8 cellular contexts compared by ENCODE assay signal in the genomic region with DNA sequence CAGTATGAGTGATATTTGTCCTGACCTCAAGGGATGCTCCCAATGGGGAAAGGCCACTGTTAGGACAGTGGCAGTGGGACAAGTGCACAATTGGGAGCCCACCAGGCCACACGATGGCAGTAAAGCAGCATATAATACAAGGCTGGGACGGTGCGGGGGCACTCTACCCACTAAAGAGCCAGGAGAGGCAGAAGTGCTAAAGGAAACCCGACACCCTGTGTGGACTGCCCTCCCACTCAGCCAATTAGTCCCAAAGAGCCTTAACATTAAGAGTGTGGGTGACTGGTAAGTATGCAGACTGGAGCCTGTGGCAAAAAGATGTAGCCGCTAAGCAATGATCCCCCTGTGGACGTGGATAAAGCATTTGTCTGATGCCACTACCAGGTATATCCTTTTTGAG. TPM values are rescaled to one million over a fixed set of nuclear protein-coding genes. Genes with fewer than 3 reads are reported as not detected.
DNase-seq lines count a peak whose midpoint lies in the region; ATAC-seq lines count a peak whose summit lies in the region.

No MANE protein-coding gene starts in this region.

- peaks cover 3% of the 10 kb centered on the region for H3K27me3 Mint-ChIP-seq in CD4-positive, CD25-positive, alpha-beta regulatory T cell
- H3K27me3 Mint-ChIP-seq in T-cell, result peaks cover 0 to 10% of the 10 kb centered on the region in 2 donors

- H3K9me3 Mint-ChIP-seq in CD4-positive, CD25-positive, alpha-beta regulatory T cell, result no peaks in the 10 kb centered on the region
- no peaks in the 10 kb centered on the region for H3K9me3 Mint-ChIP-seq in T-cell

- peaks cover 0 to 6% (median 0%) of the 10 kb centered on the region in 4 donors for H3K4me1 Mint-ChIP-seq in CD4-positive, CD25-positive, alpha-beta regulatory T cell
- H3K4me1 Mint-ChIP-seq in T-cell, result peaks cover 0 to 6% (median 4%) of the 10 kb centered on the region in 3 donors

- CTCF ChIA-PET in T-cell (lab: Charles Lee), result interaction anchor here in 1 of 2 donors (1.5 kb wide), 1 partner anchor 22 kb away, joined by 4 read pairs; no protein-coding TSS in a partner anchor

- peak; percentile 69 for ATAC-seq in CD4-positive, CD25-positive, alpha-beta regulatory T cell (ENCODE audit: low read depth in 2 of 2)
- ATAC-seq in GM21423 (IDR thresholded peaks at IDR 0.05; ENCODE audit: unreplicated experiment) (peak; percentile 85), T-cell (replicated peaks in 1 of 4) (peak; percentile 73 to 91 (median 82)), GM19023 (IDR thresholded peaks at IDR 0.05; ENCODE audit: unreplicated experiment) (no peak)

- DNase-seq in CD4-positive, CD25-positive, alpha-beta regulatory T cell, result peak; percentile 23 to 61 (median 44)
- DNase-seq in NCI-H1105 (lab: John Stamatoyannopoulos, UW) (peak; percentile 55), T-cell (peak in 33 of 34 experiments; percentile 15 to 56 (median 41)), anterior cingulate cortex (lab: John Stamatoyannopoulos, UW) (peak in 56 of 58 donors; percentile 5 to 83 (median 60)), hypothalamus (lab: John Stamatoyannopoulos, UW) (peak in 44 of 51 donors; percentile 13 to 87 (median 61))

- H3K4me1 ChIP-seq in CD4-positive, CD25-positive, alpha-beta regulatory T cell (ENCODE audit: control insufficient read depth, insufficient read depth, low read length, poor library complexity, severe bottlenecking), result no peaks in the 10 kb centered on the region
- H3K4me1 ChIP-seq in skeletal muscle tissue (ENCODE audit: control insufficient read depth in 3 of 3, insufficient read depth in 3 of 3, low read length in 3 of 3), result peaks cover 0 to 9% (median 3%) of the 10 kb centered on the region in 3 donors

- no peak overlapping the region for H3K9ac ChIP-seq in skeletal muscle tissue (ENCODE audit: low read depth in 1 of 3, low read length in 3 of 3)

- no peaks in the 10 kb centered on the region for H3K9me3 ChIP-seq in CD4-positive, CD25-positive, alpha-beta regulatory T cell (ENCODE audit: control insufficient read depth in 2 of 2, low read length in 2 of 2)
- H3K9me3 ChIP-seq in skeletal muscle tissue (ENCODE audit: control insufficient read depth in 3 of 3, low read length in 3 of 3), result no peaks in the 10 kb centered on the region

- no peak overlapping the region for H3K4me3 Mint-ChIP-seq in CD4-positive, CD25-positive, alpha-beta regulatory T cell
- H3K4me3 Mint-ChIP-seq in T-cell, result no peak overlapping the region

- peaks cover 2% of the 10 kb centered on the region for H3K27me3 ChIP-seq in CD4-positive, CD25-positive, alpha-beta regulatory T cell (ENCODE audit: control insufficient read depth, insufficient read depth, low read length)
- no peaks in the 10 kb centered on the region for H3K27me3 ChIP-seq in skeletal muscle tissue (ENCODE audit: control insufficient read depth in 3 of 3, insufficient read depth in 3 of 3, low read length in 3 of 3)

- H3K36me3 ChIP-seq in CD4-positive, CD25-positive, alpha-beta regulatory T cell (ENCODE audit: control insufficient read depth, insufficient read depth, low read length), result no peaks in the 10 kb centered on the region
- no peaks in the 10 kb centered on the region for H3K36me3 ChIP-seq in skeletal muscle tissue (ENCODE audit: control insufficient read depth in 3 of 3, insufficient read depth in 3 of 3, low read length in 3 of 3)

- POLR2A ChIA-PET in T-cell (lab: Charles Lee), result no interaction called here

- peak overlapping the region in 1 of 3 donors; percentile 29 for H3K27ac Mint-ChIP-seq in CD4-positive, CD25-positive, alpha-beta regulatory T cell
- H3K27ac Mint-ChIP-seq in T-cell, result no peak overlapping the region

- no peaks in the 10 kb centered on the region for H3K36me3 Mint-ChIP-seq in CD4-positive, CD25-positive, alpha-beta regulatory T cell
- no peaks in the 10 kb centered on the region for H3K36me3 Mint-ChIP-seq in T-cell

- no peak overlapping the region for H3K27ac ChIP-seq in CD4-positive, CD25-positive, alpha-beta regulatory T cell (ENCODE audit: insufficient read depth, low read length, poor library complexity, severe bottlenecking)
- H3K27ac ChIP-seq in skeletal muscle tissue (ENCODE audit: low read depth, low read length), result no peak overlapping the region

- H3K4me3 ChIP-seq in CD4-positive, CD25-positive, alpha-beta regulatory T cell (ENCODE audit: low read depth, low read length), result no peak overlapping the region
- H3K4me3 ChIP-seq in skeletal muscle tissue (ENCODE audit: low read length in 3 of 3), result peak overlapping the region in 2 of 3 donors; percentile 26 to 36

RNA-seq across cellular contexts. Expression of a gene that starts 8.2 kb away (rescaled TPM):
- 33.4 TPM for total RNA-seq in CD4-positive, CD25-positive, alpha-beta regulatory T cell
- polyA plus RNA-seq in CD4-positive, CD25-positive, alpha-beta regulatory T cell, result 1 to 10 TPM; 2.9 to 6.4 (median 4.8) TPM
- 10 to 100 TPM; 34.4 to 47.6 (median 44.2) TPM for total RNA-seq in T-cell
- total RNA-seq in skeletal muscle tissue, result 4.7 TPM

RNA-seq across cellular contexts. Expression of a gene that starts 9.4 kb away (rescaled TPM):
- not detected for total RNA-seq in CD4-positive, CD25-positive, alpha-beta regulatory T cell
- polyA plus RNA-seq in CD4-positive, CD25-positive, alpha-beta regulatory T cell, result not detected
- not detected for total RNA-seq in T-cell
- not detected for total RNA-seq in skeletal muscle tissue

RNA-seq across cellular contexts. Expression of a gene that starts 44.5 kb away (rescaled TPM):
- total RNA-seq in CD4-positive, CD25-positive, alpha-beta regulatory T cell, result 0.72 TPM
- under 1 TPM in 3 of 4 donors, not detected in 1; 0.06 to 0.78 (median 0.13) TPM for polyA plus RNA-seq in CD4-positive, CD25-positive, alpha-beta regulatory T cell
- total RNA-seq in T-cell, result 1 to 10 TPM in 1 of 5 donors, under 1 TPM in 4; 0.28 to 1.1 (median 0.44) TPM
- 3.7 TPM for total RNA-seq in skeletal muscle tissue
